Comparison of ENCODE assay signal across 8 cellular contexts in genomic region chr22:31348009-31348337, GRCh38. TPM values are rescaled to one million over a fixed set of nuclear protein-coding genes. Genes with fewer than 3 reads are reported as not detected.
DNase-seq lines count a peak whose midpoint lies in the region; ATAC-seq and TF ChIP-seq lines count a peak whose summit lies in the region.
"Not testable (repeated sequence)": the region's sequence is repeated elsewhere in the genome, so short reads cannot be mapped to it uniquely, and the experiment has no call there.

No MANE protein-coding gene starts in this region.

- H3K4me1 Mint-ChIP-seq in T-cell (peaks cover 24 to 31% (median 24%) of the 10 kb centered on the region in 3 donors), endodermal cell (peaks cover 21% of the 10 kb centered on the region), immature natural killer cell (peaks cover 28 to 32% of the 10 kb centered on the region in 2 donors), neural crest cell (peaks cover 42% of the 10 kb centered on the region)

- H3K9me3 Mint-ChIP-seq in T-cell, endodermal cell, immature natural killer cell, neural crest cell: not testable (repeated sequence)

- not testable (repeated sequence) for ATAC-seq in T-cell (replicated peaks in 1 of 4)

- not testable (repeated sequence) for DNase-seq in AG10803 (ENCODE audit: low read depth); HL-60 (ENCODE audit: low read depth in 1 of 2, low spot score in 1 of 2); T-cell; adipocyte (ENCODE audit: low read depth); endodermal cell; immature natural killer cell; neural crest cell (ENCODE audit: low read depth, low spot score)

- peak overlapping the region; percentile 65 to 75 for H3K27ac Mint-ChIP-seq in T-cell
- peak overlapping the region; percentile 87 for H3K27ac Mint-ChIP-seq in endodermal cell
- H3K27ac Mint-ChIP-seq in immature natural killer cell = peak overlapping the region in 2 of 6 donors; percentile 69 to 80
- not testable (repeated sequence) for H3K27ac Mint-ChIP-seq in neural crest cell (ENCODE audit: unreplicated experiment)

- not testable (repeated sequence) for H3K36me3 ChIP-seq in adipocyte (ENCODE audit: control insufficient read depth, insufficient read depth, low read length, severe bottlenecking); stomach smooth muscle (ENCODE audit: control insufficient read depth in 2 of 2, insufficient read depth in 2 of 2, low read length in 2 of 2)
- peaks cover 18% of the 10 kb centered on the region for H3K36me3 ChIP-seq in endodermal cell (ENCODE audit: control insufficient read depth, insufficient read depth, low read length)

- CTCF ChIA-PET in T-cell (lab: Charles Lee) = not testable (repeated sequence)

- POLR2A ChIA-PET in T-cell (lab: Charles Lee) = not testable (repeated sequence)

- H3K4me3 Mint-ChIP-seq in T-cell (peak overlapping the region; percentile 77 to 87 (median 83)), endodermal cell (peak overlapping the region; percentile 80), immature natural killer cell (peak overlapping the region; percentile 86 to 89 (median 88)), neural crest cell (peak overlapping the region; percentile 94)

- TF ChIP-seq CTCF in AG10803 (conservative IDR thresholded peaks at IDR 0.05; ENCODE audit: low read length); HL-60 (IDR thresholded peaks at IDR 0.05; ENCODE audit: insufficient read depth, low read length); endodermal cell (conservative IDR thresholded peaks at IDR 0.05); neural crest cell (conservative IDR thresholded peaks at IDR 0.05): not testable (repeated sequence)

- not testable (repeated sequence) for H3K9me3 ChIP-seq in adipocyte (ENCODE audit: control insufficient read depth, low read length); endodermal cell (ENCODE audit: control insufficient read depth, low read length); stomach smooth muscle (ENCODE audit: control insufficient read depth in 2 of 2, low read length in 2 of 2)

- 89 to 91% methylated on average over 6 to 16 of the region's 16 CpGs for WGBS in endodermal cell (ENCODE audit: insufficient coverage in 1 of 2, insufficient read length in 1 of 2), 2 experiments

- peak overlapping the region; percentile 85 for H3K9ac ChIP-seq in adipocyte (ENCODE audit: low read length)
- H3K9ac ChIP-seq in endodermal cell (ENCODE audit: extremely low read depth, low read length, poor library complexity, severe bottlenecking) = peak overlapping the region; percentile 78
- H3K9ac ChIP-seq in stomach smooth muscle (ENCODE audit: low read length in 2 of 2) = peak overlapping the region; percentile 80

- H3K27ac ChIP-seq in HL-60 (replicated peaks) (peak overlapping the region; percentile 97), stomach smooth muscle (ENCODE audit: low read length) (peak overlapping the region; percentile 80)
- H3K27ac ChIP-seq in endodermal cell (ENCODE audit: low read depth, low read length) = not testable (repeated sequence)

- peak overlapping the region; percentile 65 for H3K4me3 ChIP-seq in AG10803 (ENCODE audit: low read length)
- H3K4me3 ChIP-seq in HL-60 (replicated peaks; ENCODE audit: insufficient read depth, low read length) = peak overlapping the region; percentile 58
- peak overlapping the region; percentile 76 for H3K4me3 ChIP-seq in adipocyte (ENCODE audit: low read length)
- peak overlapping the region; percentile 86 for H3K4me3 ChIP-seq in endodermal cell (ENCODE audit: low read length)
- H3K4me3 ChIP-seq in stomach smooth muscle (ENCODE audit: low read length in 2 of 2) = peak overlapping the region; percentile 81 to 91

- H3K4me1 ChIP-seq in adipocyte (ENCODE audit: control insufficient read depth, insufficient read depth, low read length) (peaks cover 28% of the 10 kb centered on the region), endodermal cell (ENCODE audit: control insufficient read depth, insufficient read depth, low read length) (peaks cover 12% of the 10 kb centered on the region), stomach smooth muscle (ENCODE audit: control insufficient read depth, insufficient read depth, low read length) (peaks cover 33% of the 10 kb centered on the region)

- H3K36me3 Mint-ChIP-seq in T-cell; immature natural killer cell; neural crest cell (ENCODE audit: low read depth): not testable (repeated sequence)
- H3K36me3 Mint-ChIP-seq in endodermal cell (ENCODE audit: low read depth) = peaks cover 17% of the 10 kb centered on the region

- not testable (repeated sequence) for H3K27me3 Mint-ChIP-seq in T-cell; endodermal cell (ENCODE audit: insufficient read depth); immature natural killer cell (ENCODE audit: low read depth in 3 of 3); neural crest cell (ENCODE audit: low read depth)

- H3K27me3 ChIP-seq in HL-60 (ENCODE audit: insufficient read depth, poor library complexity, severe bottlenecking); adipocyte (replicated peaks; ENCODE audit: control insufficient read depth, insufficient read depth, low read length); endodermal cell (ENCODE audit: control insufficient read depth, insufficient read depth, low read length, poor library complexity, severe bottlenecking); stomach smooth muscle (ENCODE audit: control insufficient read depth in 1 of 2, insufficient read depth in 2 of 2, low read length in 2 of 2): not testable (repeated sequence)

RNA-seq across cellular contexts. Expression of gene PATZ1, which starts 1.8 kb away (rescaled TPM):
- total RNA-seq in T-cell = 10 to 100 TPM; 53.1 to 56.7 (median 54.6) TPM
- total RNA-seq in endodermal cell = 10 to 100 TPM; 49.2 to 57.1 TPM
- 65.0 TPM for polyA plus RNA-seq in endodermal cell (2013, experiment 1 of 2)
- polyA plus RNA-seq in endodermal cell (2013, experiment 2 of 2) = 55.9 TPM
- 1 to 10 TPM; 4.5 to 9.1 (median 5.3) TPM for polyA plus RNA-seq in immature natural killer cell
- 104 and 105 TPM in 2 replicates for total RNA-seq in neural crest cell

RNA-seq across cellular contexts. Expression of gene DRG1, which starts 51.4 kb away (rescaled TPM):
- 10 to 100 TPM; 56.9 to 69.3 (median 62.3) TPM for total RNA-seq in T-cell
- total RNA-seq in endodermal cell = 10 to 100 TPM; 79.9 to 93.5 TPM
- polyA plus RNA-seq in endodermal cell (2013, experiment 1 of 2) = 79.6 TPM
- polyA plus RNA-seq in endodermal cell (2013, experiment 2 of 2) = 64.9 TPM
- 100 to 1,000 TPM in 2 of 3 donors, 10 to 100 TPM in 1; 82.0 to 129 (median 105) TPM for polyA plus RNA-seq in immature natural killer cell
- 80.5 and 84.1 TPM in 2 replicates for total RNA-seq in neural crest cell

RNA-seq across cellular contexts. Expression of gene PIK3IP1, which starts 55.7 kb away (rescaled TPM):
- total RNA-seq in T-cell (100 to 1,000 TPM; 460 to 628 (median 478) TPM), endodermal cell (1 to 10 TPM; 2.0 to 3.5 TPM), neural crest cell (1.8 and 2.3 TPM in 2 replicates)
- polyA plus RNA-seq in endodermal cell (2013, experiment 1 of 2) = 5.5 TPM
- polyA plus RNA-seq in endodermal cell (2013, experiment 2 of 2) = 4.4 TPM
- polyA plus RNA-seq in immature natural killer cell = 100 to 1,000 TPM in 1 of 3 donors, 10 to 100 TPM in 2; 88.2 to 136 (median 98.1) TPM

Comparison
In these comparisons a context has a peak if more than half of its experiments do, and no peak if none do; other contexts are left out.
1. RNA of gene PIK3IP1, which starts 55.7 kb away (total RNA-seq): 460 to 628 TPM in T-cell; 2.0 to 3.5 TPM in endodermal cell and 1.8 to 2.3 TPM in neural crest cell; every median in the first group is over 100 times any median in the second.
2. Peak in every context shown above with its lines, with median percentiles within 50 percentile points of each other: H3K4me3 ChIP-seq, H3K4me3 Mint-ChIP-seq and H3K9ac ChIP-seq.